8 cellular contexts compared by ENCODE assay signal in genomic region chr12:30985814-30986452, GRCh38. TPM values are rescaled to one million over a fixed set of nuclear protein-coding genes. Genes with fewer than 3 reads are reported as not detected.
DNase-seq lines count a peak whose midpoint lies in the region; ATAC-seq, FAIRE-seq and TF ChIP-seq lines count a peak whose summit lies in the region.

No MANE protein-coding gene starts in this region.

- H3K79me2 ChIP-seq in OCI-LY1 (ENCODE audit: insufficient read depth, low read length) = no peaks in the 10 kb centered on the region
- no peaks in the 10 kb centered on the region for H3K79me2 ChIP-seq in K562 (ENCODE audit: control insufficient read depth, insufficient read depth, low read length)

- ATAC-seq in HG03196 (IDR thresholded peaks at IDR 0.05; ENCODE audit: unreplicated experiment) (peak; percentile 53), K562 (peak; percentile 74)

- H3K9me1 ChIP-seq in K562 (ENCODE audit: control insufficient read depth, insufficient read depth, low read length) = no peaks in the 10 kb centered on the region

- H3K4me3 ChIP-seq in OCI-LY1 (ENCODE audit: low read depth, low read length, poor library complexity, severe bottlenecking) (no peak overlapping the region), K562 (no peak overlapping the region)

- DNase-seq in AG08396 (ENCODE audit: low spot score) (peak; percentile 79), GM13977 (ENCODE audit: low spot score) (peak; percentile 82), K562 (ENCODE audit: extremely low read depth in 1 of 4, low spot score in 3 of 4) (peak; percentile 30 to 46 (median 38)), iPS-NIHi7 (ENCODE audit: extremely low spot score) (peak; percentile 90), NOMO-1 treated with DMSO at 0.1 percent for 48 hours (lab: John Stamatoyannopoulos, UW; ENCODE audit: unreplicated experiment) (no peak)
- DNase-seq in stimulated activated CD4-positive, alpha-beta T cell treated with anti-CD3 and anti-CD28 coated beads, Interleukin-4, amount 100 ng/mL, for 48 hours (ENCODE audit: low read depth in 2 of 2) = peak; percentile 17 to 25

- no peak for TF ChIP-seq POLR2A in K562 (conservative IDR thresholded peaks at IDR 0.05)

- BruUV-seq in K562 (replicated peaks; lab: Mats Ljungman, UMichigan) = no TSS peak

- TF ChIP-seq CTCF in GM13977 (IDR thresholded peaks at IDR 0.05; ENCODE audit: extremely low read depth, insufficient read depth, missing control alignments) = peak; percentile 81
- TF ChIP-seq CTCF in OCI-LY1 (IDR thresholded peaks at IDR 0.05; ENCODE audit: low read length) = peak; percentile 78
- peak; percentile 51 to 64 (median 57) for TF ChIP-seq CTCF in K562 (IDR thresholded peaks at IDR 0.05 in 2 of 3, conservative IDR thresholded peaks at IDR 0.05 in 1 of 3; ENCODE audit: insufficient read depth in 2 of 3, low read depth in 1 of 3, low read length in 3 of 3)

- H3K9me3 ChIP-seq in OCI-LY1 (ENCODE audit: low read length) (no peaks in the 10 kb centered on the region), K562 (replicated peaks; ENCODE audit: control insufficient read depth, insufficient read depth, low read depth, low read length) (no peaks in the 10 kb centered on the region)

- CTCF ChIA-PET in K562 (lab: Yijun Ruan, JAX; ENCODE audit: low intra/inter-chr PET ratio) = interaction anchor here (1.0 kb wide), 1 partner anchor 138 kb away, joined by 4 read pairs; no protein-coding TSS in a partner anchor

- no peaks in the 10 kb centered on the region for H3F3A ChIP-seq in OCI-LY1 (ENCODE audit: insufficient read depth, low read length)

- H3K4me2 ChIP-seq in OCI-LY1 (ENCODE audit: low read length) (no peak overlapping the region), K562 (ENCODE audit: insufficient read depth, low read length) (no peak overlapping the region)

- in situ Hi-C loops in GM13977 (cut with MboI; ENCODE audit: low pct_unique_long_range_greater_than_20kb, low sequenced_read_pairs, unreplicated experiment) = no loop called here
- in situ Hi-C loops in K562 (cut with MboI) = no loop called here

- no peak for FAIRE-seq in K562 (lab: Jason Lieb, UNC)

- H3K9me2 ChIP-seq in OCI-LY1 (ENCODE audit: low read depth, low read length) = no peaks in the 10 kb centered on the region

- intact Hi-C loops in K562 (cut with micrococcal nuclease) = loop anchor here (5.0 kb wide), 1 partner anchor 134 kb away; no protein-coding TSS in a partner anchor

- H3K4me1 ChIP-seq in OCI-LY1 (ENCODE audit: insufficient read depth, low read length, severe bottlenecking) = peaks cover 72% of the 10 kb centered on the region
- H3K4me1 ChIP-seq in K562 (replicated peaks in 1 of 2; ENCODE audit: control insufficient read depth in 2 of 2, insufficient read depth in 2 of 2, low read length in 2 of 2) = no peaks in the 10 kb centered on the region

- no peak overlapping the region for H3K9ac ChIP-seq in OCI-LY1 (ENCODE audit: low read length)
- no peak overlapping the region; a peak in 1 of 4 replicates for H3K9ac ChIP-seq in K562 (ENCODE audit: insufficient read depth in 1 of 2, low read depth in 2 of 2, low read length in 2 of 2)

- H3K27me3 ChIP-seq in OCI-LY1 (ENCODE audit: insufficient read depth, low read length) = no peaks in the 10 kb centered on the region
- H3K27me3 ChIP-seq in K562 (ENCODE audit: control insufficient read depth in 2 of 2, insufficient read depth in 2 of 2, low read length in 2 of 2) = peaks cover 11 to 81% of the 10 kb centered on the region in 2 experiments; a peak in 4 of 5 replicates

- H2AFZ ChIP-seq in OCI-LY1 (ENCODE audit: low read length) (no peak overlapping the region), K562 (ENCODE audit: low read depth, low read length) (no peak overlapping the region)

- TF ChIP-seq RAD21 in K562 (CRISPR knock-in tag; conservative IDR thresholded peaks at IDR 0.05 in 1 of 2, IDR thresholded peaks at IDR 0.05 in 1 of 2) = peak in 1 of 2 experiments; percentile 54; a peak in 1 of 4 replicates

- POLR2A ChIA-PET in K562 (lab: Yijun Ruan, JAX) = interaction anchor here (0.6 kb wide), 1 partner anchor 26 kb away, joined by 3 read pairs; no protein-coding TSS in a partner anchor

- H3K27ac ChIP-seq in OCI-LY1 (ENCODE audit: low read depth, low read length, poor library complexity, severe bottlenecking) (peak overlapping the region; percentile 41), K562 (ENCODE audit: extremely low read depth, low read depth, low read length) (no peak overlapping the region)

- TF ChIP-seq EP300 in K562 (IDR thresholded peaks at IDR 0.05; ENCODE audit: low read length) = no peak

- H3K36me3 ChIP-seq in OCI-LY1 (ENCODE audit: insufficient read depth, low read length) (no peaks in the 10 kb centered on the region), K562 (ENCODE audit: control insufficient read depth, insufficient read depth, low read length) (no peaks in the 10 kb centered on the region)

- H4K20me1 ChIP-seq in OCI-LY1 (ENCODE audit: insufficient read depth, low read length) = no peaks in the 10 kb centered on the region
- peaks cover 5% of the 10 kb centered on the region; the same call in 1 of the 2 replicates for H4K20me1 ChIP-seq in K562 (replicated peaks; ENCODE audit: control insufficient read depth, insufficient read depth, low read length)

- 0% methylated on average over 7 of the region's 7 CpGs for WGBS in K562 (ENCODE audit: insufficient coverage, low coverage, missing lambda C conversion rate)

TF ChIP-seq in K562, 482 proteins besides CTCF, POLR2A, EP300 and RAD21:
- TF ChIP-seq ZNF766 (CRISPR knock-in tag; conservative IDR thresholded peaks at IDR 0.05) (no peak), NFE2 (IDR thresholded peaks at IDR 0.05; ENCODE audit: low read depth) (no peak), MAX (CRISPR knock-in tag; IDR thresholded peaks at IDR 0.05) (no peak), SAFB (IDR thresholded peaks at IDR 0.05; ENCODE audit: borderline replicate concordance, low read depth, low read length) (no peak), SMC3 (conservative IDR thresholded peaks at IDR 0.05; ENCODE audit: insufficient read depth, low read depth, low read length) (peak; percentile 32; the same call in 1 of the 2 replicates), PPARD (CRISPR knock-in tag; IDR thresholded peaks at IDR 0.05) (no peak)

RNA-seq across cellular contexts. Expression of gene TSPAN11, which starts 59.4 kb away (rescaled TPM):
- total RNA-seq in K562 (2011; cell fraction: chromatin; rRNA removed; ENCODE audit: low replicate concordance) = not detected in 2 replicates
- total RNA-seq in K562 (2011; cell fraction: nucleolus; rRNA removed) = not detected in 2 replicates
- not detected in 2 replicates for total RNA-seq in K562 (2011; cell fraction: nucleoplasm; rRNA removed)
- total RNA-seq in K562 (2014; rRNA removed) (not detected in 2 replicates), K562 (2014; rRNA removed; fragmentation: Illumina TruSeq; extraction: Trizol) (not detected in 2 replicates), K562 (2015; rRNA removed; fragmentation: Illumina TruSeq; extraction: Trizol) (not detected in 2 replicates), K562 (2021) (not detected in 2 replicates)
- polyA plus RNA-seq in K562 (2011; rRNA removed) (not detected in 2 replicates), K562 (2014; fragmentation: Illumina TruSeq; extraction: Trizol) (not detected in 2 replicates), K562 (2014; fragmentation: Nextera tagmentation; extraction: Ambion mirVana) (not detected), K562 (2014; rRNA removed) (not detected in 2 replicates)
- not detected in 2 replicates for polyA plus RNA-seq in K562 (2011; cell fraction: cytosol; rRNA removed)
- not detected in 2 replicates for polyA plus RNA-seq in K562 (2011; cell fraction: nucleus; rRNA removed)
- not detected in 2 replicates for polyA plus RNA-seq in K562 (2012)
- polyA minus RNA-seq in K562 (2011; rRNA and poly(A)+ RNA removed) = not detected in 2 replicates
- not detected in 2 replicates for polyA minus RNA-seq in K562 (2011; cell fraction: cytosol; rRNA and poly(A)+ RNA removed)
- not detected in 2 replicates for polyA minus RNA-seq in K562 (2011; cell fraction: nucleus; rRNA and poly(A)+ RNA removed)
